Comparison of ENCODE assay signal across 1 cellular context in the genomic region with DNA sequence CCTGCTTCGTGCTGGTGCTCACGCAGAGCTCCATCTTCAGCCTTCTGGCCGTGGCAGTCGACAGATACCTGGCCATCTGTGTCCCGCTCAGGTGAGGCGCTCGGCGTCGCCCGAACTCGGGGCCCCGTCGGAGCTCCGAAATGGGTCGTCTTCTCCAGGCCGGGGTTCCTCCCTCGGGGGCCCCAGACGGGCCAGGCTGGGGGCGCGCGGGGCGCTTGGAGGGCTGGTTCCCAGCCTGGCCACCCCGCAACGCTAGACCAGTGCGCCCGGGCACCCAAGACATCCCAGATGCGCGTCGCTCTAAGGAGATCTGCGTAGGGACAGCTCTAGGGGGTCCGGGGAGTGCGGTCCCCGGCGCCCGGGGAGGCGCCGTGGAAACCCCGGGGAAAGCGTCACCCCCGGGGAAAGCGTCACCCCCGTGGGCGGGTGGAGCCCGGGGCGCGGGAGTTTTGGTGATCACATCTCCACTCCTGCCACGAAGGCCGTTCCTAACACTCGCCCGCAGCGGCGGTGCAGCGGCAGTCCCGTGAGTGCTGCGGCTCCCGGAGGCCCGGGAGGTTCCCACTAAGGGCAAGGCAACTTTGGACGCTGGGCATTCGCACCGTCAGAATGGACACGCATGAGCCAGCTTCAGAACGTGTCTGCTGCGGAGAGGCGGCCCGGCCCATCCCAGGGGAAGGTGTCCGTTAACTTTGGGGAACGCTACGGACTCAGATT.
TF ChIP-seq lines count a peak whose summit lies in the region.

No MANE protein-coding gene starts in this region.

TF ChIP-seq in IMR-90, 13 proteins besides CTCF, POLR2A, EP300 and RAD21:
- TF ChIP-seq CEBPB (IDR thresholded peaks at IDR 0.05; ENCODE audit: low read depth, low read length) (no peak), CHD1 (IDR thresholded peaks at IDR 0.05; ENCODE audit: low read depth, low read length) (0 out of 2 replicates have a peak, but pooled peaks have one; percentile 37), BHLHE40 (IDR thresholded peaks at IDR 0.05; ENCODE audit: low read depth, low read length) (peak; percentile 76)
TF ChIP-seq in IMR-90: peak in this region for 2.
